In the genomic region with DNA sequence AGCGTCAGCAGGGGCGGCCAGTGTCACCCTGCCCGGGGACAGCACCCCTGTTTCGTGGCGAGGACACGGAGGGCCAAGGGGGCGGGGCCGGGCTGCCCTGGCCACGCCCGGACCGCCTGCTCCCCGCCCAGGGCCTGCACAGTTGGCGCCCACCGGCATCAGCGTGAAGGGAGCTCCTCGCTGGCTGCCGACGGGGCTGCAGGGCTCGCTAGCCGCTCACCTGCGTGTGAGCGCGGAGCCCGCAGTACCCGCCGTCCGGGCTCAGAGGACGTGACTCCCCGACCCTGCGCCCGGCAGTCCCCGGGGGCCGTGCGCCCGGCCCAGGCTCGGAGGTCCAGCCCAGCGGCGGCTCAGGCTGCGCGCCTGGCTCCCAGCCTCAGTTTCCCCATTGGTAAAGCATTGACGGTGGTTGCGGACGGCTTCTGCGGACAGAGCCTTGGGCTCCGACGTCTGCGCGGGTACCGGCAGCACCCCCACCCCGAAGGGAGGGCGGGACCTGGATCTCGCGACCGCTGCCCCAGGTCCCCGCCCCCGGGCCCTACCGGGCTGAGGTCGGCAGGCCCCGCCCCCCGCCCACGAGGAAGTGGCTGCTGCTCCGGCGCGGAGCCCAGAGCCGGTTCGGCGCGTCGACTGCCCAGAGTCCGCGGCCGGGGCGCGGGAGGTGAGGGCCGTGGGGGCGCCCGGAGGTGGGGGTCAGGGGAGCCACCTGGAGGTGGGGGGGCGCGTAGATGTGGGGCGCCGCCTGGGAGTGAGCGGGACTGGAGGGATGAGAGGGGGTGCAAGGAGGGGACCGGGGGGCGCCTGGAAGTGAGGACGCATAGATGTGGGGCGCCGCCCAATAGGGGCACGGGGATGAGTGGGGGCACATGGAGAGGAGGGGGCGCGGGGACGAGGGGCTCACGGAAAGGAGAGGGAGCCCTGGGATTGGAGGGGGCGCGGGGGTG, we compare ENCODE assay signal across 1 cellular context.
TF ChIP-seq lines count a peak whose summit lies in the region.

A gene (plus strand): TSS at position 610 of the 944 bp plus-strand sequence. CDS start 10,985 bp downstream, outside the sequence.

TF ChIP-seq in GM12878, 131 proteins besides CTCF, POLR2A, EP300 and RAD21:
- TF ChIP-seq GATAD2B (conservative IDR thresholded peaks at IDR 0.05; ENCODE audit: low read depth) (peak; percentile 82), YY1 (IDR thresholded peaks at IDR 0.05; ENCODE audit: low read depth, low read length) (peak; percentile 18), BACH1 (IDR thresholded peaks at IDR 0.05; ENCODE audit: borderline replicate concordance) (peak; percentile 43), SP1 (IDR thresholded peaks at IDR 0.05; ENCODE audit: low read depth, low read length) (peak; percentile 5), DPF2 (IDR thresholded peaks at IDR 0.05) (peak; percentile 78), IKZF1 (conservative IDR thresholded peaks at IDR 0.05) (peak; percentile 94), POLR2AphosphoS2 (IDR thresholded peaks at IDR 0.05; ENCODE audit: low read depth, low read length) (peak; percentile 74; the same call in 1 of the 2 replicates), SUZ12 (IDR thresholded peaks at IDR 0.05; ENCODE audit: unreplicated experiment) (no peak), MEF2B (IDR thresholded peaks at IDR 0.05; ENCODE audit: partially characterized antibody, poor library complexity, severe bottlenecking) (peak; percentile 48), CHD2 (IDR thresholded peaks at IDR 0.05; ENCODE audit: borderline replicate concordance, low read depth, low read length) (peak; percentile 77), KAT2A (conservative IDR thresholded peaks at IDR 0.05; ENCODE audit: control insufficient read depth, low read depth, low read length) (no peak), BHLHE40 (IDR thresholded peaks at IDR 0.05; ENCODE audit: borderline replicate concordance in 1 of 2, low read depth in 2 of 2, low read length in 1 of 2) (peak in 1 of 2 experiments; percentile 47; a peak in 1 of 4 replicates), EGR1 (IDR thresholded peaks at IDR 0.05; ENCODE audit: borderline replicate concordance in 1 of 2, low read depth in 2 of 2, low read length in 2 of 2) (peak in 1 of 2 experiments; percentile 97; a peak in 2 of 3 replicates), SMAD5 (IDR thresholded peaks at IDR 0.05; ENCODE audit: low read depth) (peak; percentile 91), TBL1XR1 (IDR thresholded peaks at IDR 0.05; ENCODE audit: low read depth, low read length) (no peak), MXI1 (IDR thresholded peaks at IDR 0.05; ENCODE audit: low read depth, low read length) (peak; percentile 15; the same call in 1 of the 2 replicates), KLF5 (IDR thresholded peaks at IDR 0.05; ENCODE audit: partially characterized antibody) (peak; percentile 62), HDGF (IDR thresholded peaks at IDR 0.05) (no peak), RB1 (IDR thresholded peaks at IDR 0.05; ENCODE audit: borderline replicate concordance) (peak; percentile 85; the same call in 1 of the 2 replicates), RCOR1 (conservative IDR thresholded peaks at IDR 0.05; ENCODE audit: low read depth, low read length) (no peak), TAF1 (IDR thresholded peaks at IDR 0.05; ENCODE audit: borderline replicate concordance, low read depth, low read length) (peak; percentile 70; the same call in 1 of the 2 replicates), NR2F1 (conservative IDR thresholded peaks at IDR 0.05) (peak; percentile 79; the same call in 1 of the 2 replicates), SMARCA5 (IDR thresholded peaks at IDR 0.05) (0 out of 2 replicates have a peak, but pooled peaks have one; percentile 28), TCF3 (IDR thresholded peaks at IDR 0.05; ENCODE audit: borderline replicate concordance, insufficient read depth, low read depth, low read length) (0 out of 2 replicates have a peak, but pooled peaks have one; percentile 27), TCF7 (IDR thresholded peaks at IDR 0.05; ENCODE audit: borderline replicate concordance) (no peak), TCF12 (IDR thresholded peaks at IDR 0.05; ENCODE audit: low read depth, low read length) (0 out of 2 replicates have a peak, but pooled peaks have one; percentile 2), POLR2AphosphoS5 (IDR thresholded peaks at IDR 0.05; ENCODE audit: low read length) (peak; percentile 63; the same call in 1 of the 2 replicates), ZNF274 (IDR thresholded peaks at IDR 0.05; ENCODE audit: insufficient read depth, insufficient read length) (no peak)
- TF ChIP-seq, protein P1, sequence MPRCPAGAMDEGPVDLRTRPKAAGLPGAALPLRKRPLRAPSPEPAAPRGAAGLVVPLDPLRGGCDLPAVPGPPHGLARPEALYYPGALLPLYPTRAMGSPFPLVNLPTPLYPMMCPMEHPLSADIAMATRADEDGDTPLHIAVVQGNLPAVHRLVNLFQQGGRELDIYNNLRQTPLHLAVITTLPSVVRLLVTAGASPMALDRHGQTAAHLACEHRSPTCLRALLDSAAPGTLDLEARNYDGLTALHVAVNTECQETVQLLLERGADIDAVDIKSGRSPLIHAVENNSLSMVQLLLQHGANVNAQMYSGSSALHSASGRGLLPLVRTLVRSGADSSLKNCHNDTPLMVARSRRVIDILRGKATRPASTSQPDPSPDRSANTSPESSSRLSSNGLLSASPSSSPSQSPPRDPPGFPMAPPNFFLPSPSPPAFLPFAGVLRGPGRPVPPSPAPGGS (IDR thresholded peaks at IDR 0.05; ENCODE audit: borderline replicate concordance, insufficient read depth, low read depth, low read length, poor library complexity, severe bottlenecking), result peak; percentile 43
- TF ChIP-seq, protein P2, sequence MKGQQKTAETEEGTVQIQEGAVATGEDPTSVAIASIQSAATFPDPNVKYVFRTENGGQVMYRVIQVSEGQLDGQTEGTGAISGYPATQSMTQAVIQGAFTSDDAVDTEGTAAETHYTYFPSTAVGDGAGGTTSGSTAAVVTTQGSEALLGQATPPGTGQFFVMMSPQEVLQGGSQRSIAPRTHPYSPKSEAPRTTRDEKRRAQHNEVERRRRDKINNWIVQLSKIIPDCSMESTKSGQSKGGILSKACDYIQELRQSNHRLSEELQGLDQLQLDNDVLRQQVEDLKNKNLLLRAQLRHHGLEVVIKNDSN (IDR thresholded peaks at IDR 0.05; ENCODE audit: borderline replicate concordance, extremely low read length, insufficient read depth, low read depth, low read length), result no peak
- TF ChIP-seq, protein P3, sequence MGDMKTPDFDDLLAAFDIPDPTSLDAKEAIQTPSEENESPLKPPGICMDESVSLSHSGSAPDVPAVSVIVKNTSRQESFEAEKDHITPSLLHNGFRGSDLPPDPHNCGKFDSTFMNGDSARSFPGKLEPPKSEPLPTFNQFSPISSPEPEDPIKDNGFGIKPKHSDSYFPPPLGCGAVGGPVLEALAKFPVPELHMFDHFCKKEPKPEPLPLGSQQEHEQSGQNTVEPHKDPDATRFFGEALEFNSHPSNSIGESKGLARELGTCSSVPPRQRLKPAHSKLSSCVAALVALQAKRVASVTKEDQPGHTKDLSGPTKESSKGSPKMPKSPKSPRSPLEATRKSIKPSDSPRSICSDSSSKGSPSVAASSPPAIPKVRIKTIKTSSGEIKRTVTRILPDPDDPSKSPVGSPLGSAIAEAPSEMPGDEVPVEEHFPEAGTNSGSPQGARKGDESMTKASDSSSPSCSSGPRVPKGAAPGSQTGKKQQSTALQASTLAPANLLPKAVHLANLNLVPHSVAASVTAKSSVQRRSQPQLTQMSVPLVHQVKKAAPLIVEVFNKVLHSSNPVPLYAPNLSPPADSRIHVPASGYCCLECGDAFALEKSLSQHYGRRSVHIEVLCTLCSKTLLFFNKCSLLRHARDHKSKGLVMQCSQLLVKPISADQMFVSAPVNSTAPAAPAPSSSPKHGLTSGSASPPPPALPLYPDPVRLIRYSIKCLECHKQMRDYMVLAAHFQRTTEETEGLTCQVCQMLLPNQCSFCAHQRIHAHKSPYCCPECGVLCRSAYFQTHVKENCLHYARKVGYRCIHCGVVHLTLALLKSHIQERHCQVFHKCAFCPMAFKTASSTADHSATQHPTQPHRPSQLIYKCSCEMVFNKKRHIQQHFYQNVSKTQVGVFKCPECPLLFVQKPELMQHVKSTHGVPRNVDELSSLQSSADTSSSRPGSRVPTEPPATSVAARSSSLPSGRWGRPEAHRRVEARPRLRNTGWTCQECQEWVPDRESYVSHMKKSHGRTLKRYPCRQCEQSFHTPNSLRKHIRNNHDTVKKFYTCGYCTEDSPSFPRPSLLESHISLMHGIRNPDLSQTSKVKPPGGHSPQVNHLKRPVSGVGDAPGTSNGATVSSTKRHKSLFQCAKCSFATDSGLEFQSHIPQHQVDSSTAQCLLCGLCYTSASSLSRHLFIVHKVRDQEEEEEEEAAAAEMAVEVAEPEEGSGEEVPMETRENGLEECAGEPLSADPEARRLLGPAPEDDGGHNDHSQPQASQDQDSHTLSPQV (IDR thresholded peaks at IDR 0.05), result no peak
- TF ChIP-seq, protein P4, sequence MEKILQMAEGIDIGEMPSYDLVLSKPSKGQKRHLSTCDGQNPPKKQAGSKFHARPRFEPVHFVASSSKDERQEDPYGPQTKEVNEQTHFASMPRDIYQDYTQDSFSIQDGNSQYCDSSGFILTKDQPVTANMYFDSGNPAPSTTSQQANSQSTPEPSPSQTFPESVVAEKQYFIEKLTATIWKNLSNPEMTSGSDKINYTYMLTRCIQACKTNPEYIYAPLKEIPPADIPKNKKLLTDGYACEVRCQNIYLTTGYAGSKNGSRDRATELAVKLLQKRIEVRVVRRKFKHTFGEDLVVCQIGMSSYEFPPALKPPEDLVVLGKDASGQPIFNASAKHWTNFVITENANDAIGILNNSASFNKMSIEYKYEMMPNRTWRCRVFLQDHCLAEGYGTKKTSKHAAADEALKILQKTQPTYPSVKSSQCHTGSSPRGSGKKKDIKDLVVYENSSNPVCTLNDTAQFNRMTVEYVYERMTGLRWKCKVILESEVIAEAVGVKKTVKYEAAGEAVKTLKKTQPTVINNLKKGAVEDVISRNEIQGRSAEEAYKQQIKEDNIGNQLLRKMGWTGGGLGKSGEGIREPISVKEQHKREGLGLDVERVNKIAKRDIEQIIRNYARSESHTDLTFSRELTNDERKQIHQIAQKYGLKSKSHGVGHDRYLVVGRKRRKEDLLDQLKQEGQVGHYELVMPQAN (conservative IDR thresholded peaks at IDR 0.05), result peak; percentile 82
